33 cellular contexts compared by ENCODE assay signal in genomic region chr2:114862234-114862633, GRCh38.
"Had no signal": no experiment of that assay in that cellular context is flagged by ENCODE, and none has a peak within 500 bp of the region (broad histone marks: within the 10 kb centered on the region; RNA-seq: fewer than 3 reads in every experiment).

No MANE protein-coding gene starts in this region.

- DNase-seq: activated CD4-positive, alpha-beta memory T cell treated with anti-CD3 and anti-CD28 coated beads for 36 hours; activated CD4-positive, alpha-beta T cell treated with anti-CD3 and anti-CD28 coated beads for 1 hour; activated CD4-positive, alpha-beta T cell treated with anti-CD3 and anti-CD28 coated beads for 4 hours; activated CD4-positive, alpha-beta T cell treated with anti-CD3 and anti-CD28 coated beads, Interleukin-2, amount 10 ng/mL, durations not matched to agents 24 days and 14 days; activated CD4-positive, alpha-beta T cell treated with anti-CD3 and anti-CD28 coated beads, Interleukin-2, amount 50 U/mL, for 1 hour; activated CD4-positive, alpha-beta T cell treated with anti-CD3 and anti-CD28 coated beads, Interleukin-2, amount 50 U/mL, for 4 hours; activated CD4-positive, CD25-positive, alpha-beta regulatory T cell; activated CD8-positive, alpha-beta memory T cell treated with anti-CD3 and anti-CD28 coated beads, Interleukin-2, amount 50 U/mL, for 4 hours; activated CD8-positive, alpha-beta T cell treated with anti-CD3 and anti-CD28 coated beads for 36 hours; activated effector memory CD4-positive, alpha-beta T cell treated with anti-CD3 and anti-CD28 coated beads, Interleukin-2, amount 50 U/mL, for 16 hours; activated gamma-delta T cell treated with Interleukin-2 at 50 U/mL for 16 hours; activated naive CD4-positive, alpha-beta T cell; activated naive CD4-positive, alpha-beta T cell treated with anti-CD3 and anti-CD28 coated beads for 36 hours; activated naive CD4-positive, alpha-beta T cell treated with anti-CD3 and anti-CD28 coated beads, Interleukin-2, amount 50 U/mL, for 16 hours; activated naive CD8-positive, alpha-beta T cell treated with anti-CD3 and anti-CD28 coated beads for 36 hours; activated T-cell treated with anti-CD3 and anti-CD28 coated beads for 4 hours; activated T-cell treated with anti-CD3 and anti-CD28 coated beads, Interleukin-2, amount 50 U/mL, for 1 hour; activated T-cell treated with anti-CD3 and anti-CD28 coated beads, Interleukin-2, amount 50 U/mL, for 4 hours; activated T-cell treated with anti-CD3 and anti-CD28 coated beads, Interleukin-2, amount 50 U/mL, for 72 hours; adrenal gland; amniotic stem cell; aorta; body of pancreas; brain microvascular endothelial cell; central memory CD4-positive, alpha-beta T cell; T-helper 1 cell; T-helper 2 cell; T-helper 9 cell; WERI-Rb-1 had no signal

- ATAC-seq: activated CD4-positive, CD25-positive, alpha-beta regulatory T cell treated with anti-CD3 and anti-CD28 coated beads, Interleukin-2, amount 50 U/mL, for 24 hours; activated CD8-positive, alpha-beta T cell treated with anti-CD3 and anti-CD28 coated beads for 36 hours; activated naive CD4-positive, alpha-beta T cell treated with anti-CD3 and anti-CD28 coated beads, Interleukin-2, amount 50 U/mL, for 72 hours; activated T-cell treated with anti-CD3 and anti-CD28 coated beads, Interleukin-2, amount 50 U/mL, for 4 hours; activated T-cell treated with anti-CD3 and anti-CD28 coated beads, Interleukin-2, amount 50 U/mL, for 72 hours; activated T-helper 17 cell treated with anti-CD3 and anti-CD28 coated beads, Interleukin-2, amount 50 U/mL, for 72 hours; body of pancreas; WTC11 had no signal
